Comparison of ENCODE assay signal across 1 cellular context in genomic region chr12:102510463-102510862, GRCh38.
TF ChIP-seq lines count a peak whose summit lies in the region.

No MANE protein-coding gene starts in this region.

TF ChIP-seq in GM23338, 12 proteins besides CTCF, POLR2A, EP300 and RAD21 (continued from another document):
- TF ChIP-seq REST (IDR thresholded peaks at IDR 0.05; ENCODE audit: unreplicated experiment) (no peak), ZNF114 (CRISPR knock-in tag; IDR thresholded peaks at IDR 0.05) (no peak), CREB1 (CRISPR knock-in tag; IDR thresholded peaks at IDR 0.05; ENCODE audit: low read depth) (no peak), EZH2 (IDR thresholded peaks at IDR 0.05; ENCODE audit: low read depth, unreplicated experiment) (no peak), POLR2AphosphoS5 (IDR thresholded peaks at IDR 0.05; ENCODE audit: low read depth) (no peak), NANOG (IDR thresholded peaks at IDR 0.05; ENCODE audit: borderline replicate concordance) (no peak), JUNB (IDR thresholded peaks at IDR 0.05; ENCODE audit: unreplicated experiment) (no peak)
